ENCODE assay signal across 1 cellular context in genomic region chr17:73151888-73152633, GRCh38.
TF ChIP-seq lines count a peak whose summit lies in the region.

No MANE protein-coding gene starts in this region.

TF ChIP-seq in HepG2, 621 proteins besides CTCF, POLR2A, EP300 and RAD21 (continued from another document):
- TF ChIP-seq TFDP1 (CRISPR knock-in tag; IDR thresholded peaks at IDR 0.05; ENCODE audit: borderline replicate concordance) (no peak), MZF1 (CRISPR knock-in tag; IDR thresholded peaks at IDR 0.05; ENCODE audit: borderline replicate concordance) (no peak), ZNF570 (CRISPR knock-in tag; IDR thresholded peaks at IDR 0.05; ENCODE audit: borderline replicate concordance) (no peak), PAF1 (CRISPR knock-in tag; IDR thresholded peaks at IDR 0.05) (no peak), NFKBIZ (CRISPR knock-in tag; IDR thresholded peaks at IDR 0.05) (no peak), TEAD2 (CRISPR knock-in tag; IDR thresholded peaks at IDR 0.05) (no peak), FOXM1 (CRISPR knock-in tag; IDR thresholded peaks at IDR 0.05) (no peak), HNRNPUL1 (IDR thresholded peaks at IDR 0.05; ENCODE audit: low read depth, low read length) (peak; percentile 71; the same call in 1 of the 2 replicates), ZBTB38 (CRISPR knock-in tag; IDR thresholded peaks at IDR 0.05) (no peak), ZNF275 (CRISPR knock-in tag; IDR thresholded peaks at IDR 0.05; ENCODE audit: borderline replicate concordance) (no peak), HOXA3 (CRISPR knock-in tag; IDR thresholded peaks at IDR 0.05) (no peak), ZNF781 (CRISPR knock-in tag; IDR thresholded peaks at IDR 0.05; ENCODE audit: borderline replicate concordance, not compliant biosample characterization) (no peak), SMYD3 (CRISPR knock-in tag; IDR thresholded peaks at IDR 0.05) (no peak), ISX (CRISPR knock-in tag; conservative IDR thresholded peaks at IDR 0.05) (no peak), ZNF280D (CRISPR knock-in tag; IDR thresholded peaks at IDR 0.05) (peak; percentile 63; the same call in 1 of the 2 replicates), ZNF572 (CRISPR knock-in tag; IDR thresholded peaks at IDR 0.05) (no peak), RXRB (CRISPR knock-in tag; IDR thresholded peaks at IDR 0.05; ENCODE audit: borderline replicate concordance) (0 out of 2 replicates have a peak, but pooled peaks have one; percentile 16), NFIC (IDR thresholded peaks at IDR 0.05; ENCODE audit: low read length) (peak; percentile 33; the same call in 1 of the 2 replicates), MAFK (conservative IDR thresholded peaks at IDR 0.05 in 1 of 2, IDR thresholded peaks at IDR 0.05 in 1 of 2; ENCODE audit: low read length in 2 of 2) (peak; percentile 84 to 90), LCORL (IDR thresholded peaks at IDR 0.05) (no peak), LCORL (CRISPR knock-in tag; IDR thresholded peaks at IDR 0.05) (peak; percentile 49; the same call in 1 of the 2 replicates), KLF11 (CRISPR knock-in tag; IDR thresholded peaks at IDR 0.05) (0 out of 2 replicates have a peak, but pooled peaks have one; percentile 27), FOXA1 (IDR thresholded peaks at IDR 0.05) (no peak), FOXA1 (CRISPR knock-in tag; IDR thresholded peaks at IDR 0.05) (peak; percentile 52; the same call in 1 of the 2 replicates), SOX13 (IDR thresholded peaks at IDR 0.05) (peak; percentile 47; the same call in 1 of the 2 replicates), SOX13 (CRISPR knock-in tag; conservative IDR thresholded peaks at IDR 0.05 in 1 of 2, IDR thresholded peaks at IDR 0.05 in 1 of 2) (peak in 1 of 2 experiments; percentile 90; a peak in 2 of 4 replicates), ZNF775 (CRISPR knock-in tag; IDR thresholded peaks at IDR 0.05; ENCODE audit: borderline replicate concordance) (no peak)
- TF ChIP-seq, protein P1, sequence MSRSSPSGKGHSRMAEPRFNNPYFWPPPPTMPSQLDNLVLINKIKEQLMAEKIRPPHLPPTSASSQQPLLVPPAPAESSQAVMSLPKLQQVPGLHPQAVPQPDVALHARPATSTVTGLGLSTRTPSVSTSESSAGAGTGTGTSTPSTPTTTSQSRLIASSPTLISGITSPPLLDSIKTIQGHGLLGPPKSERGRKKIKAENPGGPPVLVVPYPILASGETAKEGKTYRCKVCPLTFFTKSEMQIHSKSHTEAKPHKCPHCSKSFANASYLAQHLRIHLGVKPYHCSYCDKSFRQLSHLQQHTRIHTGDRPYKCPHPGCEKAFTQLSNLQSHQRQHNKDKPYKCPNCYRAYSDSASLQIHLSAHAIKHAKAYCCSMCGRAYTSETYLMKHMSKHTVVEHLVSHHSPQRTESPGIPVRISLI (CRISPR knock-in tag; IDR thresholded peaks at IDR 0.05; ENCODE audit: borderline replicate concordance), result peak; percentile 93
- TF ChIP-seq, protein P2, sequence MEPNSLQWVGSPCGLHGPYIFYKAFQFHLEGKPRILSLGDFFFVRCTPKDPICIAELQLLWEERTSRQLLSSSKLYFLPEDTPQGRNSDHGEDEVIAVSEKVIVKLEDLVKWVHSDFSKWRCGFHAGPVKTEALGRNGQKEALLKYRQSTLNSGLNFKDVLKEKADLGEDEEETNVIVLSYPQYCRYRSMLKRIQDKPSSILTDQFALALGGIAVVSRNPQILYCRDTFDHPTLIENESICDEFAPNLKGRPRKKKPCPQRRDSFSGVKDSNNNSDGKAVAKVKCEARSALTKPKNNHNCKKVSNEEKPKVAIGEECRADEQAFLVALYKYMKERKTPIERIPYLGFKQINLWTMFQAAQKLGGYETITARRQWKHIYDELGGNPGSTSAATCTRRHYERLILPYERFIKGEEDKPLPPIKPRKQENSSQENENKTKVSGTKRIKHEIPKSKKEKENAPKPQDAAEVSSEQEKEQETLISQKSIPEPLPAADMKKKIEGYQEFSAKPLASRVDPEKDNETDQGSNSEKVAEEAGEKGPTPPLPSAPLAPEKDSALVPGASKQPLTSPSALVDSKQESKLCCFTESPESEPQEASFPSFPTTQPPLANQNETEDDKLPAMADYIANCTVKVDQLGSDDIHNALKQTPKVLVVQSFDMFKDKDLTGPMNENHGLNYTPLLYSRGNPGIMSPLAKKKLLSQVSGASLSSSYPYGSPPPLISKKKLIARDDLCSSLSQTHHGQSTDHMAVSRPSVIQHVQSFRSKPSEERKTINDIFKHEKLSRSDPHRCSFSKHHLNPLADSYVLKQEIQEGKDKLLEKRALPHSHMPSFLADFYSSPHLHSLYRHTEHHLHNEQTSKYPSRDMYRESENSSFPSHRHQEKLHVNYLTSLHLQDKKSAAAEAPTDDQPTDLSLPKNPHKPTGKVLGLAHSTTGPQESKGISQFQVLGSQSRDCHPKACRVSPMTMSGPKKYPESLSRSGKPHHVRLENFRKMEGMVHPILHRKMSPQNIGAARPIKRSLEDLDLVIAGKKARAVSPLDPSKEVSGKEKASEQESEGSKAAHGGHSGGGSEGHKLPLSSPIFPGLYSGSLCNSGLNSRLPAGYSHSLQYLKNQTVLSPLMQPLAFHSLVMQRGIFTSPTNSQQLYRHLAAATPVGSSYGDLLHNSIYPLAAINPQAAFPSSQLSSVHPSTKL (CRISPR knock-in tag; IDR thresholded peaks at IDR 0.05), result peak; percentile 68
- TF ChIP-seq, protein P3, sequence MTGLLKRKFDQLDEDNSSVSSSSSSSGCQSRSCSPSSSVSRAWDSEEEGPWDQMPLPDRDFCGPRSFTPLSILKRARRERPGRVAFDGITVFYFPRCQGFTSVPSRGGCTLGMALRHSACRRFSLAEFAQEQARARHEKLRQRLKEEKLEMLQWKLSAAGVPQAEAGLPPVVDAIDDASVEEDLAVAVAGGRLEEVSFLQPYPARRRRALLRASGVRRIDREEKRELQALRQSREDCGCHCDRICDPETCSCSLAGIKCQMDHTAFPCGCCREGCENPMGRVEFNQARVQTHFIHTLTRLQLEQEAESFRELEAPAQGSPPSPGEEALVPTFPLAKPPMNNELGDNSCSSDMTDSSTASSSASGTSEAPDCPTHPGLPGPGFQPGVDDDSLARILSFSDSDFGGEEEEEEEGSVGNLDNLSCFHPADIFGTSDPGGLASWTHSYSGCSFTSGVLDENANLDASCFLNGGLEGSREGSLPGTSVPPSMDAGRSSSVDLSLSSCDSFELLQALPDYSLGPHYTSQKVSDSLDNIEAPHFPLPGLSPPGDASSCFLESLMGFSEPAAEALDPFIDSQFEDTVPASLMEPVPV (CRISPR knock-in tag; IDR thresholded peaks at IDR 0.05), result no peak
- TF ChIP-seq, protein P4, sequence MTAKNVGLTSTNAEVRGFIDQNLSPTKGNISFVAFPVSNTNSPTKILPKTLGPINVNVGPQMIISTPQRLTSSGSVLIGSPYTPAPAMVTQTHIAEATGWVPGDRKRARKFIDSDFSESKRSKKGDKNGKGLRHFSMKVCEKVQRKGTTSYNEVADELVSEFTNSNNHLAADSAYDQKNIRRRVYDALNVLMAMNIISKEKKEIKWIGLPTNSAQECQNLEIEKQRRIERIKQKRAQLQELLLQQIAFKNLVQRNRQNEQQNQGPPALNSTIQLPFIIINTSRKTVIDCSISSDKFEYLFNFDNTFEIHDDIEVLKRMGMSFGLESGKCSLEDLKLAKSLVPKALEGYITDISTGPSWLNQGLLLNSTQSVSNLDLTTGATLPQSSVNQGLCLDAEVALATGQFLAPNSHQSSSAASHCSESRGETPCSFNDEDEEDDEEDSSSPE (CRISPR knock-in tag; IDR thresholded peaks at IDR 0.05), result no peak
